In genomic region chr14:53432378-53432802, GRCh38 we compare ENCODE assay signal across 8 cellular contexts.
DNase-seq lines count a peak whose midpoint lies in the region; ATAC-seq and TF ChIP-seq lines count a peak whose summit lies in the region.

No MANE protein-coding gene starts in this region.

- H3K27me3 Mint-ChIP-seq in MCF 10A (ENCODE audit: insufficient read depth, unreplicated experiment): no peaks in the 10 kb centered on the region

- H3K36me3 ChIP-seq in GM06990 (ENCODE audit: control insufficient read depth, insufficient read depth, low read length) (no peaks in the 10 kb centered on the region), liver (ENCODE audit: control insufficient read depth in 4 of 4, insufficient read depth in 3 of 4, low read depth in 1 of 4, low read length in 3 of 4) (no peaks in the 10 kb centered on the region)

- H3K4me1 Mint-ChIP-seq in MCF 10A (ENCODE audit: insufficient read depth, unreplicated experiment): no peaks in the 10 kb centered on the region

- no peak overlapping the region for H3K9ac ChIP-seq in liver (ENCODE audit: low read depth in 1 of 2, low read length in 2 of 2)

- H3K36me3 Mint-ChIP-seq in MCF 10A (ENCODE audit: insufficient read depth, unreplicated experiment): no peaks in the 10 kb centered on the region

- 48% methylated on average over 2 of the region's 2 CpGs for WGBS in liver

- no peak overlapping the region for H3K4me3 Mint-ChIP-seq in MCF 10A (ENCODE audit: unreplicated experiment)

- H3K4me1 ChIP-seq in liver (ENCODE audit: control insufficient read depth in 4 of 4, insufficient read depth in 4 of 4, low read length in 3 of 4): no peaks in the 10 kb centered on the region

- peak; percentile 59 to 74 for TF ChIP-seq RAD21 in liver (IDR thresholded peaks at IDR 0.05)

- CTCF ChIA-PET in MCF 10A (lab: Yijun Ruan, JAX): interaction anchor here (0.7 to 4.7 kb wide), 21 partner anchors 10 to 916 kb away, joined by 3 to 20 read pairs (median 4); no protein-coding TSS in a partner anchor

- POLR2A ChIA-PET in MCF 10A (lab: Yijun Ruan, JAX): interaction anchor here (0.7 to 1.0 kb wide), 3 partner anchors 17 to 70 kb away, joined by 3 to 6 read pairs (median 3); no protein-coding TSS in a partner anchor

- no peaks in the 10 kb centered on the region for H3K9me3 Mint-ChIP-seq in MCF 10A (ENCODE audit: unreplicated experiment)

- DNase-seq in GM06990 (ENCODE audit: extremely low read depth, insufficient read length) (peak; percentile 15), NCI-H524 treated with DMSO at 0.1 percent for 48 hours (lab: John Stamatoyannopoulos, UW) (peak; percentile 28), MCF 10A (ENCODE audit: unreplicated experiment) (peak; percentile 56), GF-D8 (lab: John Stamatoyannopoulos, UW) (no peak), epidermal melanocyte (ENCODE audit: insufficient read length, low spot score) (no peak)

- TF ChIP-seq CTCF in 22Rv1 (IDR thresholded peaks at IDR 0.05) (peak; percentile 80), GM06990 (IDR thresholded peaks at IDR 0.05; ENCODE audit: insufficient read depth, low read length, poor library complexity, severe bottlenecking) (peak; percentile 78), MCF 10A (IDR thresholded peaks at IDR 0.05; ENCODE audit: unreplicated experiment) (peak; percentile 68), liver (IDR thresholded peaks at IDR 0.05; ENCODE audit: low read depth, low read length, missing input control) (peak; percentile 35)

- no peaks in the 10 kb centered on the region for H3K9me3 ChIP-seq in liver (ENCODE audit: control insufficient read depth in 4 of 4, low read length in 3 of 4)

- intact Hi-C loops in MCF 10A (cut with micrococcal nuclease): loop anchor here (1.0 to 2.0 kb wide), 3 partner anchors 106 to 906 kb away; no protein-coding TSS in a partner anchor

- peak; percentile 59 for ATAC-seq in HG02981 (IDR thresholded peaks at IDR 0.05; ENCODE audit: unreplicated experiment)

- H3K27ac ChIP-seq in 22Rv1: no peak overlapping the region
- no peak overlapping the region for H3K27ac ChIP-seq in liver (ENCODE audit: low read depth in 1 of 2, low read length in 2 of 2)

- H3K27me3 ChIP-seq in GM06990 (replicated peaks; ENCODE audit: control insufficient read depth, insufficient read depth, low read length) (no peaks in the 10 kb centered on the region; the same call in 1 of the 2 replicates), liver (ENCODE audit: control insufficient read depth in 4 of 4, insufficient read depth in 4 of 4, low read length in 3 of 4) (no peaks in the 10 kb centered on the region)

- H3K27ac Mint-ChIP-seq in MCF 10A (ENCODE audit: low read depth, unreplicated experiment): no peak overlapping the region

- no TSS peak for BruUV-seq in MCF 10A (replicated peaks; lab: Mats Ljungman, UMichigan)

- H3K4me3 ChIP-seq in GM06990 (replicated peaks; ENCODE audit: low read depth, low read length) (no peak overlapping the region), liver (ENCODE audit: low read depth in 1 of 3, low read length in 3 of 3) (no peak overlapping the region)

TF ChIP-seq in liver, 16 proteins besides CTCF, POLR2A, EP300 and RAD21:
- TF ChIP-seq NR2F2 (IDR thresholded peaks at IDR 0.05): no peak
- no peak for TF ChIP-seq TAF1 (conservative IDR thresholded peaks at IDR 0.05)
- TF ChIP-seq RXRA (IDR thresholded peaks at IDR 0.05): no peak
- no peak for TF ChIP-seq MAX (IDR thresholded peaks at IDR 0.05)
- no peak for TF ChIP-seq ATF3 (IDR thresholded peaks at IDR 0.05)
- no peak for TF ChIP-seq REST (IDR thresholded peaks at IDR 0.05)
- no peak for TF ChIP-seq GABPA (IDR thresholded peaks at IDR 0.05 in 1 of 2, conservative IDR thresholded peaks at IDR 0.05 in 1 of 2)
- no peak for TF ChIP-seq EGR1 (IDR thresholded peaks at IDR 0.05; ENCODE audit: low read depth in 2 of 2)
- no peak for TF ChIP-seq HNF4A (conservative IDR thresholded peaks at IDR 0.05)
- TF ChIP-seq JUND (IDR thresholded peaks at IDR 0.05): no peak
- TF ChIP-seq FOXA1 (IDR thresholded peaks at IDR 0.05): no peak
- no peak for TF ChIP-seq SP1 (IDR thresholded peaks at IDR 0.05)
- TF ChIP-seq ZBTB33 (IDR thresholded peaks at IDR 0.05): no peak

Comparison
In these comparisons a context has a peak if more than half of its experiments do, and no peak if none do; other contexts are left out.
1. DNase-seq: peak in GM06990 (single experiment), NCI-H524 treated with DMSO at 0.1 percent for 48 hours (single experiment) and MCF 10A (single experiment); none in GF-D8 (single experiment) and epidermal melanocyte (single experiment).
2. Peak in every context shown above with its lines, with median percentiles within 50 percentile points of each other: CTCF ChIP-seq.